8 cellular contexts compared by ENCODE assay signal in the genomic region with DNA sequence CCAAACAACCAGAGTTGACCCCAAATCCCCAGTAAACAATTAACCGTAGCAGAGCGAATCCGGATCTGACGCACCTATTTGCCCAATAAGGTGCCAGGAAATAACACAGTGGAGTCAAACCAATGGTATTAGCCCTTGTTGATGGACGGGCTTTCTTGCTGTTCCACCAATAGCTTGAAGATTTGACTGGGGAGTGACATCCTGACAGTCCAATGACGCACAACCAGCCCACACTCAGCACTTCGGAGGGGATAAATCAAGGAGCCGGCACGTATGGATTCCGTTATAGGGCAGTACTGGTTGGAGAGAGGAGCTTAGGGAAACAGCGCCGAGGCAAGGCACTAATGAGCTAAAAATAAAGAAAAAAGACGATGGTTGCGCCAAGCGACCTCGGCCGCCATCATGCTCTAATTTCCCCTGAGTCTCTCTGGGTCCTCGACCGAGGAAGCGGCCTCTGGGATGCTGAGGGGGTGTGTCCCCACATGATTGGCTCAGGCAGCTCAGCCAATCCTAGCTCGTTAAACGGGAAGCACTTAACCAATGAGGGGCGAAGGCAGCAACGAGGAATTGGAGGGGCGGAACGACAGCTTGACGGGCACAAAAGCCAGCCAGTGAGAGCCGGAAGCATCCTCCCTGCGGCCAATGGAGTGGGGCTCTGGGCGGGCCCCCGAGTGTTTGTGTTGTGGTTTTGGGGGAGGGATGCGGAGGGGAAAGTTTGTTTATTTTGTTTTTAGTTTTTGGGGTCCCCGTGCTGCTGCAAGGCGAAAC.
A peak's percentile ranks its signal among the peaks of the same experiment; 100 is the strongest.
DNase-seq lines count a peak whose midpoint lies in the region; ATAC-seq, FAIRE-seq and TF ChIP-seq lines count a peak whose summit lies in the region.

No MANE protein-coding gene starts in this region.

- H3K27ac Mint-ChIP-seq in nephron = peak overlapping the region; percentile 95 to 99 (median 98)

- TF ChIP-seq CTCF in MM.1S (IDR thresholded peaks at IDR 0.05; ENCODE audit: low read length) (no peak), nephron (IDR thresholded peaks at IDR 0.05; ENCODE audit: unreplicated experiment in 3 of 3) (no peak)

- H3K27me3 ChIP-seq in MM.1S (replicated peaks; ENCODE audit: insufficient read depth, low read length) = peaks cover 18% of the 10 kb centered on the region

- H3K27me3 Mint-ChIP-seq in nephron (ENCODE audit: low read depth) = peaks cover 7% of the 10 kb centered on the region

- no peaks in the 10 kb centered on the region for H3K36me3 ChIP-seq in MM.1S (replicated peaks; ENCODE audit: insufficient read depth, low read length)

- H4K20me1 ChIP-seq in MM.1S (ENCODE audit: insufficient read depth, low read length) = no peaks in the 10 kb centered on the region

- no peaks in the 10 kb centered on the region for H3K9me3 ChIP-seq in MM.1S (replicated peaks; ENCODE audit: insufficient read depth, low read length)

- peak overlapping the region; percentile 91 to 97 (median 92) for H3K4me3 Mint-ChIP-seq in nephron

- no peaks in the 10 kb centered on the region for H3K9me3 Mint-ChIP-seq in nephron

- peaks cover 9% of the 10 kb centered on the region for H3F3A ChIP-seq in MM.1S (ENCODE audit: insufficient read depth, low read length)

- H3K36me3 Mint-ChIP-seq in nephron (ENCODE audit: low read depth) = no peaks in the 10 kb centered on the region

- H3K9me2 ChIP-seq in MM.1S (replicated peaks; ENCODE audit: insufficient read depth, low read length) = no peaks in the 10 kb centered on the region

- H3K4me1 Mint-ChIP-seq in nephron = peaks cover 50% of the 10 kb centered on the region

- peaks cover 20% of the 10 kb centered on the region for H3K4me1 ChIP-seq in MM.1S (ENCODE audit: low read length)

- peaks cover 39% of the 10 kb centered on the region for H3K79me2 ChIP-seq in MM.1S (ENCODE audit: low read length)

- peak; percentile 99 for FAIRE-seq in G401.6 (lab: Jason Lieb, UNC)

- DNase-seq in HCEC 1CT = peak; percentile 99
- DNase-seq in MM.1S = peak; percentile 99
- DNase-seq in SHP77 treated with DMSO at 0.1 percent for 48 hours (lab: John Stamatoyannopoulos, UW) = peak; percentile 97
- DNase-seq in activated gamma-delta T cell treated with Interleukin-2 at 50 U/mL for 16 hours = peak; percentile 99
- DNase-seq in fibroblast of the conjunctiva (ENCODE audit: low read depth) = peak; percentile 99
- peak; percentile 98 for DNase-seq in stimulated activated naive CD8-positive, alpha-beta T cell treated with anti-CD3 and anti-CD28 coated beads, Interleukin-15, Interleukin-2, amounts not matched to agents 100 U/mL and 50 U/mL, for 24 hours

- peak overlapping the region; percentile 75 for H3K4me2 ChIP-seq in MM.1S (ENCODE audit: low read depth, low read length)

- H2AFZ ChIP-seq in MM.1S (ENCODE audit: low read length) = peak overlapping the region; percentile 63

- H3K4me3 ChIP-seq in MM.1S (ENCODE audit: low read length) = peak overlapping the region; percentile 72

- peak; percentile 89 for ATAC-seq in stimulated activated naive CD8-positive, alpha-beta T cell treated with anti-CD3 and anti-CD28 coated beads, Interleukin-15, Interleukin-2, amounts not matched to agents 100 U/mL and 50 U/mL, for 24 hours

- H3K27ac ChIP-seq in MM.1S (ENCODE audit: low read length) = peak overlapping the region; percentile 80; the same call in 1 of the 2 replicates

- H3K9ac ChIP-seq in MM.1S (ENCODE audit: low read length) = peak overlapping the region; percentile 81

Comparison
In these comparisons a context has a peak if more than half of its experiments do, and no peak if none do; other contexts are left out.
1. Peak in every context shown above with its lines: DNase-seq, ATAC-seq, H3K4me3 ChIP-seq and H3K27ac ChIP-seq.